In genomic region chr15:67149859-67150824, GRCh38 we compare ENCODE assay signal across 8 cellular contexts.
DNase-seq lines count a peak whose midpoint lies in the region; TF ChIP-seq lines count a peak whose summit lies in the region.

No MANE protein-coding gene starts in this region.

- no peaks in the 10 kb centered on the region for H3K9me3 Mint-ChIP-seq in mesothelial cell of epicardium

- H3K27me3 ChIP-seq in ectodermal cell (ENCODE audit: control insufficient read depth, insufficient read depth, low read length, poor library complexity, severe bottlenecking) (no peaks in the 10 kb centered on the region), tibial artery (no peaks in the 10 kb centered on the region)

- peaks cover 36% of the 10 kb centered on the region for H3K4me1 ChIP-seq in ectodermal cell (ENCODE audit: control insufficient read depth, insufficient read depth, low read length)
- H3K4me1 ChIP-seq in tibial artery = peaks cover 0 to 71% (median 37%) of the 10 kb centered on the region in 4 donors

- H3K4me3 Mint-ChIP-seq in mesothelial cell of epicardium = peak overlapping the region; percentile 28

- TF ChIP-seq CTCF in AG09319 (IDR thresholded peaks at IDR 0.05; ENCODE audit: low read depth, low read length) (no peak; the same call in 1 of the 2 replicates), mesothelial cell of epicardium (IDR thresholded peaks at IDR 0.05; ENCODE audit: unreplicated experiment) (no peak), tibial artery (IDR thresholded peaks at IDR 0.05) (no peak)

- H3K4me3 ChIP-seq in ectodermal cell (ENCODE audit: insufficient read depth, low read depth, low read length) = no peak overlapping the region
- H3K4me3 ChIP-seq in tibial artery = no peak overlapping the region

- H3K27ac ChIP-seq in ectodermal cell (ENCODE audit: insufficient read depth, low read depth, low read length, poor library complexity, severe bottlenecking) (peak overlapping the region; percentile 87), tibial artery (peak overlapping the region; percentile 57 to 65)

- peak; percentile 93 for DNase-seq in AG09319 (ENCODE audit: extremely low read depth, low read depth)
- peak; percentile 97 for DNase-seq in HS-27A (ENCODE audit: low read depth)
- DNase-seq in UCSD-AML1 (lab: John Stamatoyannopoulos, UW; ENCODE audit: unreplicated experiment) = peak; percentile 25
- no peak for DNase-seq in mesothelial cell of epicardium (ENCODE audit: low spot score in 2 of 2, unreplicated experiment in 2 of 2)
- DNase-seq in tibial artery = peak; percentile 77 to 83
- no peak for DNase-seq in DMS153 (lab: John Stamatoyannopoulos, UW)
- DNase-seq in SHP77 treated with DMSO at 0.1 percent for 48 hours (lab: John Stamatoyannopoulos, UW) = no peak

- H3K4me1 Mint-ChIP-seq in mesothelial cell of epicardium = peaks cover 49% of the 10 kb centered on the region

- H3K36me3 Mint-ChIP-seq in mesothelial cell of epicardium = peaks cover 6% of the 10 kb centered on the region

- H3K36me3 ChIP-seq in ectodermal cell (ENCODE audit: control insufficient read depth, insufficient read depth, low read length) (no peaks in the 10 kb centered on the region), tibial artery (no peaks in the 10 kb centered on the region)

- 26 to 32% methylated on average over 16 of the region's 16 CpGs for WGBS in ectodermal cell, 2 experiments

- peak overlapping the region; percentile 91 for H3K27ac Mint-ChIP-seq in mesothelial cell of epicardium

- no peaks in the 10 kb centered on the region for H3K27me3 Mint-ChIP-seq in mesothelial cell of epicardium (ENCODE audit: low read depth)

- no peaks in the 10 kb centered on the region for H3K9me3 ChIP-seq in ectodermal cell (ENCODE audit: control insufficient read depth, low read length)
- H3K9me3 ChIP-seq in tibial artery = no peaks in the 10 kb centered on the region

- intact Hi-C loops in tibial artery (cut with DNase I; ENCODE audit: low total_unique reads) = no loop called here

Comparison
In these comparisons a context has a peak if more than half of its experiments do, and no peak if none do; other contexts are left out.
1. DNase-seq: peak in AG09319 (single experiment), HS-27A (single experiment), UCSD-AML1 (single experiment) and tibial artery (2 of 2); none in mesothelial cell of epicardium (0 of 2), DMS153 (single experiment) and SHP77 treated with DMSO at 0.1 percent for 48 hours (single experiment).